Comparison of ENCODE assay signal across 8 cellular contexts in the genomic region with DNA sequence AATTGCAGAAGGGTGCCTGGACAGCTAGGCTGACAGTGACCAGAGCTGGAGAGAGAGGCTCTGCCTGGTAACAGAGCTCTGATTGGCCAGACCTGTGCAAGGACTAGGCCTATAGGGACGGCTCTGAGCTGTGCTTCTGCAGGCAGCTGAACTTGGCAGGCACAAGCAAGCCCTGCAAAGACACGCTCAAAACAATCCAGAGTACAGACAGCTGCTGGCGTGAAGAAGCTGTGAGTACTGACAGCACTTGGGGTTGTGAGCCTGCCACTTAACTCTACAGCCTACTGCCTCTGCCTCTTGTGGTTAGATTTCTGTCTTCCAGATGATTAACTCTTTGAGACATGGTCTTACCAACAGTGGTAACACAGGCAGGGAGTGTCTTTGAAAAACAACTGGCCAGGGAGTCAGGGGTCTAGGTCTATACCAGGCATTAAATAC.
DNase-seq lines count a peak whose midpoint lies in the region; ATAC-seq and FAIRE-seq lines count a peak whose summit lies in the region.

No MANE protein-coding gene starts in this region.

- peak overlapping the region; percentile 35 for H3K4me3 ChIP-seq in neuron (ENCODE audit: low read length)

- no peaks in the 10 kb centered on the region for H3K27me3 ChIP-seq in neuron (ENCODE audit: insufficient read depth, low read length)

- H2AFZ ChIP-seq in neuron (ENCODE audit: low read depth, low read length) = peak overlapping the region; percentile 62

- peak; percentile 92 for ATAC-seq in HG03139 (IDR thresholded peaks at IDR 0.05; ENCODE audit: unreplicated experiment)

- FAIRE-seq in frontal cortex (lab: Jason Lieb, UNC) = peak; percentile 43

- H3K4me1 ChIP-seq in neuron (ENCODE audit: insufficient read depth, low read length) = peaks cover 46% of the 10 kb centered on the region

- H3K36me3 ChIP-seq in neuron (ENCODE audit: insufficient read depth, low read length) = no peaks in the 10 kb centered on the region

- DNase-seq in COLO829 (ENCODE audit: low spot score) (peak; percentile 92), GM19240 (ENCODE audit: insufficient read length, low spot score) (peak; percentile 36), NCI-H2196 treated with DMSO at 0.1 percent for 48 hours (lab: John Stamatoyannopoulos, UW; ENCODE audit: unreplicated experiment) (peak; percentile 91), frontal cortex (ENCODE audit: low spot score in 2 of 2) (peak; percentile 50 to 77)
- peak; percentile 8 for DNase-seq in activated CD8-positive, alpha-beta memory T cell treated with anti-CD3 and anti-CD28 coated beads, Interleukin-2, amount 50 U/mL, for 24 hours (ENCODE audit: extremely low read depth)
- DNase-seq in stimulated activated naive CD4-positive, alpha-beta T cell treated with Interleukin-2 at 50 U/mL for 16 hours (lab: John Stamatoyannopoulos, UW) = no peak

- H3K9me3 ChIP-seq in neuron (ENCODE audit: low read length) = no peaks in the 10 kb centered on the region
